ENCODE assay signal across 8 cellular contexts in the genomic region with DNA sequence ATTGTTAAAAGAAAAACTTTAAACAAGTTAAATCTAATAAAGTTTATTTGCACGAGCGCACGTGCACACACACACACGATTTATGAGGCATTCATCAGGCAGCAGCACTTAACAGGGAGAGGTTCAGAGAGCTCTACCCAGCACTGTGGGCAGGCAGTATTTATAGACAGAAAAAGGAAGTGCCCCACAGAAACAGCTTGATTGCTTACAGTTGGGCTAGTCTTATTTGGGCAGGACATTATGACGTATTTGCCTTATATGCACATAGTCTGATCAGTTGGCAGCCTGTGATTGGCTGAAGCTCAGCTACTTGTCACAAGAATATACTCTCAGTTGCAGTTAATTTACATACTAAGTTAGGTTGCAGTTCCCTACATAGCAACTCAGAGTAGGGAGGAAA. TPM values are rescaled to one million over a fixed set of nuclear protein-coding genes. Genes with fewer than 3 reads are reported as not detected.
DNase-seq lines count a peak whose midpoint lies in the region; ATAC-seq and TF ChIP-seq lines count a peak whose summit lies in the region.

No MANE protein-coding gene starts in this region.

- ATAC-seq in activated B cell treated with CpG ODN at 0.5 μM for 24 hours (ENCODE audit: low read depth) (peak; percentile 41), HG02642 (IDR thresholded peaks at IDR 0.05; ENCODE audit: poor library complexity, unreplicated experiment) (no peak), GM18498 (IDR thresholded peaks at IDR 0.05; ENCODE audit: unreplicated experiment) (no peak)

- H3K4me1 Mint-ChIP-seq in activated B cell treated with CpG ODN at 0.5 μM for 24 hours (peaks cover 41% of the 10 kb centered on the region), nephron (peaks cover 37% of the 10 kb centered on the region)

- no peak for TF ChIP-seq CTCF in activated B cell treated with CpG ODN at 0.5 μM for 24 hours (IDR thresholded peaks at IDR 0.05)
- TF ChIP-seq CTCF in nephron (IDR thresholded peaks at IDR 0.05; ENCODE audit: unreplicated experiment in 3 of 3), result no peak

- DNase-seq in GDM1 (lab: John Stamatoyannopoulos, UW) (peak; percentile 78), HT1080 (ENCODE audit: low read depth) (peak; percentile 25), activated B cell treated with CpG ODN at 0.5 μM for 24 hours (no peak), hypothalamus (lab: John Stamatoyannopoulos, UW) (no peak)
- no peak for DNase-seq in activated effector memory CD4-positive, alpha-beta T cell treated with Interleukin-2 at 50 U/mL for 16 hours

- H3K9me3 Mint-ChIP-seq in activated B cell treated with CpG ODN at 0.5 μM for 24 hours, result peaks cover 3% of the 10 kb centered on the region
- no peaks in the 10 kb centered on the region for H3K9me3 Mint-ChIP-seq in nephron

- H3K27me3 Mint-ChIP-seq in activated B cell treated with CpG ODN at 0.5 μM for 24 hours (no peaks in the 10 kb centered on the region), nephron (ENCODE audit: low read depth) (peaks cover 3% of the 10 kb centered on the region)

- peak overlapping the region; percentile 95 for H3K4me3 Mint-ChIP-seq in activated B cell treated with CpG ODN at 0.5 μM for 24 hours
- H3K4me3 Mint-ChIP-seq in nephron, result peak overlapping the region; percentile 78 to 97 (median 91)

- POLR2A ChIA-PET in activated B cell treated with CpG ODN at 0.5 μM for 24 hours (lab: Charles Lee), result interaction anchor here (1.0 to 3.8 kb wide), 3 partner anchors 756 to 1086 kb away, joined by 4 to 52 read pairs (median 4); partner anchors contain the start of gene ASNS

- intact Hi-C loops in activated B cell treated with CpG ODN at 0.5 μM for 24 hours (cut with micrococcal nuclease), result loop anchor here (2.0 to 10.0 kb wide), 4 partner anchors 794 to 1762 kb away; partner anchors contain the start of genes BAIAP2L1, BRI3, SLC25A13 and TRRAP

- H3K36me3 Mint-ChIP-seq in activated B cell treated with CpG ODN at 0.5 μM for 24 hours (ENCODE audit: low read depth) (peaks cover 9% of the 10 kb centered on the region), nephron (ENCODE audit: low read depth) (peaks cover 5% of the 10 kb centered on the region)

- H3K27ac Mint-ChIP-seq in activated B cell treated with CpG ODN at 0.5 μM for 24 hours (peak overlapping the region; percentile 96), nephron (peak overlapping the region; percentile 91 to 97 (median 96))

- CTCF ChIA-PET in activated B cell treated with CpG ODN at 0.5 μM for 24 hours (lab: Charles Lee), result interaction anchor here (1.1 to 1.8 kb wide), 3 partner anchors 12 to 63 kb away, joined by 3 to 4 read pairs (median 4); no protein-coding TSS in a partner anchor

RNA-seq across cellular contexts. Expression of gene SDHAF3, which starts 1.2 kb away (rescaled TPM):
- total RNA-seq in HT1080 (2014; rRNA removed; shearing (Covaris generic)), result 41.7 and 45.3 TPM in 2 replicates
- 40.3 and 44.9 TPM in 2 replicates for polyA plus RNA-seq in HT1080 (2015; cell fraction: cytosol; rRNA removed)
- polyA plus RNA-seq in HT1080 (2015; cell fraction: nucleus; rRNA removed), result 10.4 and 17.5 TPM in 2 replicates
- 20.6 and 24.2 TPM in 2 replicates for total RNA-seq in activated B cell treated with CpG ODN at 0.5 μM for 24 hours

Comparison
In these comparisons a context has a peak if more than half of its experiments do, and no peak if none do; other contexts are left out.
1. DNase-seq: peak in GDM1 (single experiment) and HT1080 (single experiment); none in activated B cell treated with CpG ODN at 0.5 μM for 24 hours (single experiment), activated effector memory CD4-positive, alpha-beta T cell treated with Interleukin-2 at 50 U/mL for 16 hours (single experiment) and hypothalamus (0 of 51).